ENCODE assay signal across 14 cellular contexts in genomic region chr13:93004919-93005318, GRCh38.
A peak's percentile ranks its signal among the peaks of the same experiment; 100 is the strongest.
DNase-seq lines count a peak whose midpoint lies in the region; ATAC-seq and TF ChIP-seq lines count a peak whose summit lies in the region.
"Had no signal": no experiment of that assay in that cellular context is flagged by ENCODE, and none has a peak within 500 bp of the region (broad histone marks: within the 10 kb centered on the region; RNA-seq: fewer than 3 reads in every experiment).

No MANE protein-coding gene starts in this region.

- CTCF ChIA-PET in AG04449 (lab: Yijun Ruan, JAX) = no interaction called here

- no peak overlapping the region for H3K4me3 ChIP-seq in AG04449 (ENCODE audit: low read depth, low read length)

- DNase-seq in AG04449 (ENCODE audit: low read depth, low spot score) = no peak
- DNase-seq in HFFc6 = no peak
- peak; percentile 15 for DNase-seq in iPS DF 19.7 (ENCODE audit: low read depth, low spot score)
- no peak for DNase-seq in UCSD-AML1 (lab: John Stamatoyannopoulos, UW; ENCODE audit: unreplicated experiment)
- no peak for DNase-seq in NCI-H446 treated with DMSO at 0.1 percent for 48 hours (lab: John Stamatoyannopoulos, UW)
- DNase-seq: activated naive CD8-positive, alpha-beta T cell treated with anti-CD3 and anti-CD28 coated beads, Interleukin-2, amount 10 ng/mL, durations not matched to agents 7 days and 5 days; glutamatergic neuron; NCI-H2107; RPMI8226; stimulated activated CD4-positive, alpha-beta T cell treated with anti-CD3 and anti-CD28 coated beads, Interleukin-1b, Interleukin-23, amount 100 ng/mL, for 48 hours had no signal

- H3K27ac Mint-ChIP-seq in HFFc6 = no peak overlapping the region
- H3K27ac Mint-ChIP-seq: activated naive CD8-positive, alpha-beta T cell treated with anti-CD3 and anti-CD28 coated beads, Interleukin-2, amount 10 ng/mL, durations not matched to agents 7 days and 5 days; memory B cell had no signal

- POLR2A ChIA-PET in AG04449 (lab: Yijun Ruan, JAX) = no interaction called here

- no peaks in the 10 kb centered on the region; the same call in 1 of the 2 replicates for H3K36me3 Mint-ChIP-seq in HFFc6 (ENCODE audit: low read depth)
- H3K36me3 Mint-ChIP-seq: activated naive CD8-positive, alpha-beta T cell treated with anti-CD3 and anti-CD28 coated beads, Interleukin-2, amount 10 ng/mL, durations not matched to agents 7 days and 5 days; memory B cell had no signal

- H3K9me3 Mint-ChIP-seq in HFFc6 = peaks cover 19% of the 10 kb centered on the region

- ATAC-seq in SK-N-SH treated with all-trans-retinoic acid at 6 μM for 48 hours (peak; percentile 54; the same call in 1 of the 3 replicates), GM19455 (IDR thresholded peaks at IDR 0.05; ENCODE audit: unreplicated experiment) (no peak), GM21528 (IDR thresholded peaks at IDR 0.05; ENCODE audit: low FRiP score, unreplicated experiment) (no peak)

- TF ChIP-seq CTCF in AG04449 (IDR thresholded peaks at IDR 0.05; ENCODE audit: insufficient read depth, low read length, missing control alignments) (peak; percentile 16), HFFc6 (IDR thresholded peaks at IDR 0.05) (0 out of 2 replicates have a peak, but pooled peaks have one; percentile 7)

- no peak overlapping the region for H3K4me3 Mint-ChIP-seq in HFFc6
- H3K4me3 Mint-ChIP-seq: activated naive CD8-positive, alpha-beta T cell treated with anti-CD3 and anti-CD28 coated beads, Interleukin-2, amount 10 ng/mL, durations not matched to agents 7 days and 5 days; memory B cell had no signal

- no peaks in the 10 kb centered on the region for H3K4me1 Mint-ChIP-seq in HFFc6 (ENCODE audit: low read depth)
- H3K4me1 Mint-ChIP-seq: activated naive CD8-positive, alpha-beta T cell treated with anti-CD3 and anti-CD28 coated beads, Interleukin-2, amount 10 ng/mL, durations not matched to agents 7 days and 5 days; memory B cell had no signal

- H3K27me3 Mint-ChIP-seq in HFFc6 (ENCODE audit: insufficient read depth) = no peaks in the 10 kb centered on the region
- H3K27me3 Mint-ChIP-seq: memory B cell had no signal

TF ChIP-seq in SK-N-SH treated with all-trans-retinoic acid at 6 μM for 48 hours, 23 proteins besides CTCF, POLR2A, EP300 and RAD21:
- TF ChIP-seq TCF4 (CRISPR knock-in tag; IDR thresholded peaks at IDR 0.05; ENCODE audit: borderline replicate concordance) = no peak
- TF ChIP-seq ZFP3 (CRISPR knock-in tag; IDR thresholded peaks at IDR 0.05) = no peak
- TF ChIP-seq ZC3H10 (CRISPR knock-in tag; IDR thresholded peaks at IDR 0.05) = no peak
- no peak for TF ChIP-seq CSDC2 (CRISPR knock-in tag; IDR thresholded peaks at IDR 0.05)
- TF ChIP-seq, protein P1, sequence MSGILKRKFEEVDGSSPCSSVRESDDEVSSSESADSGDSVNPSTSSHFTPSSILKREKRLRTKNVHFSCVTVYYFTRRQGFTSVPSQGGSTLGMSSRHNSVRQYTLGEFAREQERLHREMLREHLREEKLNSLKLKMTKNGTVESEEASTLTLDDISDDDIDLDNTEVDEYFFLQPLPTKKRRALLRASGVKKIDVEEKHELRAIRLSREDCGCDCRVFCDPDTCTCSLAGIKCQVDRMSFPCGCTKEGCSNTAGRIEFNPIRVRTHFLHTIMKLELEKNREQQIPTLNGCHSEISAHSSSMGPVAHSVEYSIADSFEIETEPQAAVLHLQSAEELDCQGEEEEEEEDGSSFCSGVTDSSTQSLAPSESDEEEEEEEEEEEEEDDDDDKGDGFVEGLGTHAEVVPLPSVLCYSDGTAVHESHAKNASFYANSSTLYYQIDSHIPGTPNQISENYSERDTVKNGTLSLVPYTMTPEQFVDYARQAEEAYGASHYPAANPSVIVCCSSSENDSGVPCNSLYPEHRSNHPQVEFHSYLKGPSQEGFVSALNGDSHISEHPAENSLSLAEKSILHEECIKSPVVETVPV (CRISPR knock-in tag; IDR thresholded peaks at IDR 0.05) = no peak
- TF ChIP-seq SNAI2 (CRISPR knock-in tag; IDR thresholded peaks at IDR 0.05) = no peak
- no peak for TF ChIP-seq ZNF8 (CRISPR knock-in tag; IDR thresholded peaks at IDR 0.05)
- TF ChIP-seq RARB (CRISPR knock-in tag; IDR thresholded peaks at IDR 0.05) = no peak
- no peak for TF ChIP-seq ZFP30 (CRISPR knock-in tag; IDR thresholded peaks at IDR 0.05)
- TF ChIP-seq, protein P2, sequence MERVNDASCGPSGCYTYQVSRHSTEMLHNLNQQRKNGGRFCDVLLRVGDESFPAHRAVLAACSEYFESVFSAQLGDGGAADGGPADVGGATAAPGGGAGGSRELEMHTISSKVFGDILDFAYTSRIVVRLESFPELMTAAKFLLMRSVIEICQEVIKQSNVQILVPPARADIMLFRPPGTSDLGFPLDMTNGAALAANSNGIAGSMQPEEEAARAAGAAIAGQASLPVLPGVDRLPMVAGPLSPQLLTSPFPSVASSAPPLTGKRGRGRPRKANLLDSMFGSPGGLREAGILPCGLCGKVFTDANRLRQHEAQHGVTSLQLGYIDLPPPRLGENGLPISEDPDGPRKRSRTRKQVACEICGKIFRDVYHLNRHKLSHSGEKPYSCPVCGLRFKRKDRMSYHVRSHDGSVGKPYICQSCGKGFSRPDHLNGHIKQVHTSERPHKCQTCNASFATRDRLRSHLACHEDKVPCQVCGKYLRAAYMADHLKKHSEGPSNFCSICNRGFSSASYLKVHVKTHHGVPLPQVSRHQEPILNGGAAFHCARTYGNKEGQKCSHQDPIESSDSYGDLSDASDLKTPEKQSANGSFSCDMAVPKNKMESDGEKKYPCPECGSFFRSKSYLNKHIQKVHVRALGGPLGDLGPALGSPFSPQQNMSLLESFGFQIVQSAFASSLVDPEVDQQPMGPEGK (CRISPR knock-in tag; IDR thresholded peaks at IDR 0.05; ENCODE audit: borderline replicate concordance) = no peak
- no peak for TF ChIP-seq ARNTL (CRISPR knock-in tag; IDR thresholded peaks at IDR 0.05; ENCODE audit: borderline replicate concordance, low read depth)
